In genomic region chr11:130434521-130435223, GRCh38 we compare ENCODE assay signal across 8 cellular contexts. TPM values are rescaled to one million over a fixed set of nuclear protein-coding genes. Genes with fewer than 3 reads are reported as not detected.
A peak's percentile ranks its signal among the peaks of the same experiment; 100 is the strongest.
DNase-seq lines count a peak whose midpoint lies in the region; ATAC-seq, FAIRE-seq and TF ChIP-seq lines count a peak whose summit lies in the region.

No MANE protein-coding gene starts in this region.

- ATAC-seq in gastroesophageal sphincter = peak; percentile 83

- H3T11ph ChIP-seq in H9 (ENCODE audit: low read length) = no peak overlapping the region

- H3K27me3 ChIP-seq in H9 (ENCODE audit: insufficient read depth, low read length) = no peaks in the 10 kb centered on the region; the same call in 1 of the 2 replicates
- no peaks in the 10 kb centered on the region for H3K27me3 ChIP-seq in Loucy (ENCODE audit: insufficient read depth, low read length, poor library complexity, severe bottlenecking)
- H3K27me3 ChIP-seq in gastroesophageal sphincter = peaks cover 7% of the 10 kb centered on the region
- H3K27me3 ChIP-seq in neuron (ENCODE audit: insufficient read depth, low read length) = peaks cover 9% of the 10 kb centered on the region
- peaks cover 15% of the 10 kb centered on the region for H3K27me3 ChIP-seq in suprapubic skin

- peak; percentile 78 for DNase-seq in H9
- DNase-seq in SHP77 treated with DMSO at 0.1 percent for 48 hours (lab: John Stamatoyannopoulos, UW) = peak; percentile 57
- peak; percentile 67 for DNase-seq in activated naive CD4-positive, alpha-beta T cell treated with Interleukin-2 at 50 U/mL for 16 hours
- peak; percentile 73 to 87 for DNase-seq in suprapubic skin (ENCODE audit: low spot score in 2 of 2)

- H3K27ac ChIP-seq in H9 (ENCODE audit: insufficient read length, low read depth, low read length) = no peak overlapping the region
- H3K27ac ChIP-seq in gastroesophageal sphincter = peak overlapping the region; percentile 71 to 84 (median 82)
- peak overlapping the region; percentile 53 for H3K27ac ChIP-seq in suprapubic skin

- no CpG with 5 or more reads among the region's 20 CpGs for WGBS in H9 (ENCODE audit: extremely low coverage, insufficient read length, low lambda C conversion rate)
- WGBS in gastroesophageal sphincter (ENCODE audit: low coverage in 1 of 2), 2 donors = 1% methylated on average over 18 to 19 of the region's 20 CpGs
- WGBS in suprapubic skin = under 1% methylated on average over 20 of the region's 20 CpGs

- peak overlapping the region; percentile 57; the same call in 1 of the 2 replicates for H3K14ac ChIP-seq in H9 (ENCODE audit: insufficient read depth, low read length)

- no peak overlapping the region for H2BK120ac ChIP-seq in H9 (ENCODE audit: low read depth, low read length, poor library complexity, severe bottlenecking)

- no peak overlapping the region for H3K56ac ChIP-seq in H9 (ENCODE audit: insufficient read length, low read depth, low read length)

- H2BK20ac ChIP-seq in H9 (ENCODE audit: low read depth, low read length, poor library complexity, severe bottlenecking) = no peak overlapping the region

- no peak overlapping the region for H3K4me3 Mint-ChIP-seq in H9

- no peak overlapping the region for H2AK5ac ChIP-seq in H9 (ENCODE audit: insufficient read length, low read length)

- peak; percentile 91 for FAIRE-seq in G401.6 (lab: Jason Lieb, UNC)

- H3K9me2 ChIP-seq in Loucy (replicated peaks; ENCODE audit: low read depth, low read length) = no peaks in the 10 kb centered on the region

- H4K5ac ChIP-seq in H9 (ENCODE audit: insufficient read length, low read depth, low read length) = no peak overlapping the region

- H3K4me3 ChIP-seq in Loucy (ENCODE audit: low read length, poor library complexity, severe bottlenecking) (peak overlapping the region; percentile 81), gastroesophageal sphincter (peak overlapping the region; percentile 62 to 71), neuron (ENCODE audit: low read length) (peak overlapping the region; percentile 76), suprapubic skin (peak overlapping the region; percentile 60)

- no peaks in the 10 kb centered on the region for H3K79me1 ChIP-seq in H9 (ENCODE audit: insufficient read depth, low read depth, low read length, poor library complexity, severe bottlenecking)

- H2BK5ac ChIP-seq in H9 (ENCODE audit: insufficient read length, low read length) = no peak overlapping the region

- H3K9ac ChIP-seq in H9 (ENCODE audit: extremely low read depth, insufficient read length, low read length) (peak overlapping the region; percentile 67), Loucy (ENCODE audit: low read depth, low read length, poor library complexity, severe bottlenecking) (peak overlapping the region; percentile 48)

- TF ChIP-seq POLR2A in gastroesophageal sphincter (IDR thresholded peaks at IDR 0.05) (no peak), suprapubic skin (IDR thresholded peaks at IDR 0.05) (no peak)

- H2AFZ ChIP-seq in H9 (ENCODE audit: low read length) (peak overlapping the region; percentile 100), Loucy (ENCODE audit: low read length) (peak overlapping the region; percentile 99), neuron (ENCODE audit: low read depth, low read length) (peak overlapping the region; percentile 98)

- no peak overlapping the region for H2BK15ac ChIP-seq in H9 (ENCODE audit: low read depth, low read length)

- no peak overlapping the region for H3K23ac ChIP-seq in H9 (ENCODE audit: insufficient read length, low read depth, low read length)

- peaks cover 32% of the 10 kb centered on the region for H3K27me3 Mint-ChIP-seq in H9 (ENCODE audit: low read depth)

- peaks cover 4% of the 10 kb centered on the region for H3K23me2 ChIP-seq in H9 (ENCODE audit: insufficient read length, low read depth, low read length, poor library complexity, severe bottlenecking)

- H4K20me1 ChIP-seq in H9 (ENCODE audit: control insufficient read depth, insufficient read depth, insufficient read length) (no peaks in the 10 kb centered on the region), Loucy (ENCODE audit: insufficient read depth, low read length, poor library complexity, severe bottlenecking) (no peaks in the 10 kb centered on the region)

- H3K9me3 Mint-ChIP-seq in H9 = no peaks in the 10 kb centered on the region

- no peaks in the 10 kb centered on the region for H3F3A ChIP-seq in Loucy (ENCODE audit: low read depth)

- no peaks in the 10 kb centered on the region; a peak in 1 of 7 replicates for H3K36me3 Mint-ChIP-seq in H9 (ENCODE audit: insufficient read depth in 1 of 3, low read depth in 3 of 3)

- no peak for TF ChIP-seq EP300 in gastroesophageal sphincter (IDR thresholded peaks at IDR 0.05)
- no peak for TF ChIP-seq EP300 in suprapubic skin (IDR thresholded peaks at IDR 0.05)

- no peak overlapping the region for H4K8ac ChIP-seq in H9 (replicated peaks; ENCODE audit: insufficient read length, low read depth, low read length)

- no peak overlapping the region for H3K4ac ChIP-seq in H9 (ENCODE audit: low read depth, low read length)

- H4K91ac ChIP-seq in H9 (ENCODE audit: insufficient read length, low read depth, low read length) = no peak overlapping the region

- peak overlapping the region; percentile 36 for H3K18ac ChIP-seq in H9 (ENCODE audit: insufficient read length, low read depth, low read length)

- H3K36me3 ChIP-seq in Loucy (ENCODE audit: insufficient read depth, low read length) (no peaks in the 10 kb centered on the region), gastroesophageal sphincter (no peaks in the 10 kb centered on the region), neuron (ENCODE audit: insufficient read depth, low read length) (no peaks in the 10 kb centered on the region), suprapubic skin (no peaks in the 10 kb centered on the region)

- H3K4me1 Mint-ChIP-seq in H9 = 0 out of 4 replicates have a peak, but pooled peaks cover 0 to 1% of the 10 kb centered on the region in 2 experiments

- no peaks in the 10 kb centered on the region for H3K9me3 ChIP-seq in H9 (ENCODE audit: control insufficient read depth, low read depth, low read length)
- H3K9me3 ChIP-seq in Loucy (ENCODE audit: insufficient read depth, low read depth, low read length) = no peaks in the 10 kb centered on the region
- no peaks in the 10 kb centered on the region for H3K9me3 ChIP-seq in gastroesophageal sphincter
- no peaks in the 10 kb centered on the region for H3K9me3 ChIP-seq in neuron (ENCODE audit: low read length)
- no peaks in the 10 kb centered on the region for H3K9me3 ChIP-seq in suprapubic skin

- H3K27ac Mint-ChIP-seq in H9 = no peak overlapping the region

- H3K4me2 ChIP-seq in H9 (ENCODE audit: insufficient read depth, insufficient read length, low read length) = peak overlapping the region; percentile 97
- peak overlapping the region; percentile 88 for H3K4me2 ChIP-seq in Loucy (ENCODE audit: low read depth, low read length, poor library complexity, severe bottlenecking)

- no peaks in the 10 kb centered on the region for H3K79me2 ChIP-seq in H9 (ENCODE audit: insufficient read depth, low read length)
- H3K79me2 ChIP-seq in Loucy (ENCODE audit: insufficient read depth, low read length) = no peaks in the 10 kb centered on the region

- TF ChIP-seq CTCF in H9 (conservative IDR thresholded peaks at IDR 0.05) (peak; percentile 73), Loucy (conservative IDR thresholded peaks at IDR 0.05; ENCODE audit: low read length) (peak; percentile 81), gastroesophageal sphincter (IDR thresholded peaks at IDR 0.05) (peak; percentile 77 to 96 (median 88)), suprapubic skin (IDR thresholded peaks at IDR 0.05) (peak; percentile 58 to 75)

- H2BK12ac ChIP-seq in H9 (ENCODE audit: insufficient read length, low read depth, low read length) = no peak overlapping the region

- H3K4me1 ChIP-seq in H9 (ENCODE audit: insufficient read depth, low read length) = no peaks in the 10 kb centered on the region
- H3K4me1 ChIP-seq in Loucy (ENCODE audit: insufficient read depth, low read length, poor library complexity, severe bottlenecking) = peaks cover 32% of the 10 kb centered on the region
- H3K4me1 ChIP-seq in gastroesophageal sphincter = peaks cover 0 to 37% (median 3%) of the 10 kb centered on the region in 3 donors
- H3K4me1 ChIP-seq in neuron (ENCODE audit: insufficient read depth, low read length) = peaks cover 3% of the 10 kb centered on the region
- peaks cover 5% of the 10 kb centered on the region for H3K4me1 ChIP-seq in suprapubic skin

RNA-seq across cellular contexts. Expression of gene ADAMTS8, which starts 6.3 kb away (rescaled TPM):
- total RNA-seq in H9 (2021) (4.9 and 5.0 TPM in 2 replicates), gastroesophageal sphincter (10 to 100 TPM in 3 of 4 donors, 1 to 10 TPM in 1; 10.0 to 45.6 (median 34.0) TPM), suprapubic skin (under 1 TPM; 0.30 to 0.72 (median 0.65) TPM)

RNA-seq across cellular contexts. Expression of gene ADAMTS15, which starts 13.8 kb away (rescaled TPM):
- total RNA-seq in H9 (2021) (1.3 and 1.5 TPM in 2 replicates), gastroesophageal sphincter (10 to 100 TPM in 1 of 4 donors, 1 to 10 TPM in 3; 8.4 to 11.8 (median 9.5) TPM), suprapubic skin (1 to 10 TPM; 3.8 to 7.2 (median 5.7) TPM)
